1 cellular context compared by ENCODE assay signal in the genomic region with DNA sequence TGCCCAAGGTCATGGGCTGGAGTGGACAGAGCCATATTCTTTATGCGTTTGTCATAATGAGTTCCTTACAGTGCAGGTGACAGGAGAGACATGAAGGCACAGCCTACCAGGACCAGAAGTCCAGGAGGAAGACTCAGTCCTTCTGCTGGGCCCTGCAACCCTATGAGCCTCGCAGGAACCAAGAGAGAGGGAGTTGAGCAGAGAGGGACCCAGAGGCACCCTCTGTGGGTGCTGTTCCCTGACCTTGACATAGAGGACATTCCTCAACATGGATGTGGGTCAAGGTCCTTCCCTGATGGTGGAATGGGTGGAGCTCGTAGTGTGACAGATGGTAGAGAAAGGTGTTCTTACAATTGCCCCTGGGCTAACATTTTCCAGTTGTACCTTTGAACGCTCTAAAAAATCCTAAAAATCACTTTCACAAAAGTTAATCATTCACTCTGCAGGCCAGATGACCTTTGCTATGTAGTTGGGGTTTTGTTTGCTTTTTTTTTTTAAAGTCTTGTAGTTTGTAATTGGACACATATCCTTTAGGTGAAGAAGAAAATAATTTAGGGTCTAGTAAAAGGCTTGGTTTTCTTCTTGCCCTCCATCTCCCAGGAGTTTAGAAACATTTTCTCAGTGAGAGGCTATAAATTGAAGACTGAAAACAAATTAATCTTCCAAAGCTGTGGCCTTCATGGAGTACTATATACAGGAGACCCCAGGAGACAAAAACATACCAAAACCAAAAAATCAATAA.
TF ChIP-seq lines count a peak whose summit lies in the region.

No MANE protein-coding gene starts in this region.

TF ChIP-seq in HepG2, 621 proteins besides CTCF, POLR2A, EP300 and RAD21 (continued from another document and continues in another):
- TF ChIP-seq, protein P1, sequence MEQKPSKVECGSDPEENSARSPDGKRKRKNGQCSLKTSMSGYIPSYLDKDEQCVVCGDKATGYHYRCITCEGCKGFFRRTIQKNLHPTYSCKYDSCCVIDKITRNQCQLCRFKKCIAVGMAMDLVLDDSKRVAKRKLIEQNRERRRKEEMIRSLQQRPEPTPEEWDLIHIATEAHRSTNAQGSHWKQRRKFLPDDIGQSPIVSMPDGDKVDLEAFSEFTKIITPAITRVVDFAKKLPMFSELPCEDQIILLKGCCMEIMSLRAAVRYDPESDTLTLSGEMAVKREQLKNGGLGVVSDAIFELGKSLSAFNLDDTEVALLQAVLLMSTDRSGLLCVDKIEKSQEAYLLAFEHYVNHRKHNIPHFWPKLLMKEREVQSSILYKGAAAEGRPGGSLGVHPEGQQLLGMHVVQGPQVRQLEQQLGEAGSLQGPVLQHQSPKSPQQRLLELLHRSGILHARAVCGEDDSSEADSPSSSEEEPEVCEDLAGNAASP (CRISPR knock-in tag; IDR thresholded peaks at IDR 0.05; ENCODE audit: borderline replicate concordance) = peak; percentile 87; the same call in 1 of the 2 replicates
- peak; percentile 60; the same call in 1 of the 2 replicates for TF ChIP-seq DMAP1 (CRISPR knock-in tag; IDR thresholded peaks at IDR 0.05)
- no peak for TF ChIP-seq DNMT1 (CRISPR knock-in tag; IDR thresholded peaks at IDR 0.05)
- TF ChIP-seq PRMT3 (CRISPR knock-in tag; IDR thresholded peaks at IDR 0.05; ENCODE audit: borderline replicate concordance, low read depth) = no peak
- TF ChIP-seq MBD4 (IDR thresholded peaks at IDR 0.05; ENCODE audit: borderline replicate concordance, low read length) = no peak
- no peak for TF ChIP-seq ZFP36L1 (CRISPR knock-in tag; IDR thresholded peaks at IDR 0.05)
- TF ChIP-seq, protein P2, sequence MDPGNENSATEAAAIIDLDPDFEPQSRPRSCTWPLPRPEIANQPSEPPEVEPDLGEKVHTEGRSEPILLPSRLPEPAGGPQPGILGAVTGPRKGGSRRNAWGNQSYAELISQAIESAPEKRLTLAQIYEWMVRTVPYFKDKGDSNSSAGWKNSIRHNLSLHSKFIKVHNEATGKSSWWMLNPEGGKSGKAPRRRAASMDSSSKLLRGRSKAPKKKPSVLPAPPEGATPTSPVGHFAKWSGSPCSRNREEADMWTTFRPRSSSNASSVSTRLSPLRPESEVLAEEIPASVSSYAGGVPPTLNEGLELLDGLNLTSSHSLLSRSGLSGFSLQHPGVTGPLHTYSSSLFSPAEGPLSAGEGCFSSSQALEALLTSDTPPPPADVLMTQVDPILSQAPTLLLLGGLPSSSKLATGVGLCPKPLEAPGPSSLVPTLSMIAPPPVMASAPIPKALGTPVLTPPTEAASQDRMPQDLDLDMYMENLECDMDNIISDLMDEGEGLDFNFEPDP (CRISPR knock-in tag; conservative IDR thresholded peaks at IDR 0.05) = no peak
- peak; percentile 43; the same call in 1 of the 2 replicates for TF ChIP-seq PHF8 (CRISPR knock-in tag; IDR thresholded peaks at IDR 0.05)
- no peak for TF ChIP-seq MATR3 (CRISPR knock-in tag; IDR thresholded peaks at IDR 0.05)
- no peak for TF ChIP-seq ZNF296 (CRISPR knock-in tag; conservative IDR thresholded peaks at IDR 0.05)
- TF ChIP-seq ZNF124 (CRISPR knock-in tag; IDR thresholded peaks at IDR 0.05) = no peak; the same call in 1 of the 2 replicates
- no peak for TF ChIP-seq ZBTB25 (CRISPR knock-in tag; IDR thresholded peaks at IDR 0.05)
- TF ChIP-seq ZNF335 (CRISPR knock-in tag; IDR thresholded peaks at IDR 0.05) = 0 out of 2 replicates have a peak, but pooled peaks have one; percentile 29
- peak; percentile 26; the same call in 1 of the 2 replicates for TF ChIP-seq PBX2 (CRISPR knock-in tag; IDR thresholded peaks at IDR 0.05)
- no peak for TF ChIP-seq ZNF816 (CRISPR knock-in tag; IDR thresholded peaks at IDR 0.05; ENCODE audit: borderline replicate concordance)
- TF ChIP-seq ZNF781 (CRISPR knock-in tag; IDR thresholded peaks at IDR 0.05; ENCODE audit: borderline replicate concordance, not compliant biosample characterization) = no peak
- TF ChIP-seq, protein P3, sequence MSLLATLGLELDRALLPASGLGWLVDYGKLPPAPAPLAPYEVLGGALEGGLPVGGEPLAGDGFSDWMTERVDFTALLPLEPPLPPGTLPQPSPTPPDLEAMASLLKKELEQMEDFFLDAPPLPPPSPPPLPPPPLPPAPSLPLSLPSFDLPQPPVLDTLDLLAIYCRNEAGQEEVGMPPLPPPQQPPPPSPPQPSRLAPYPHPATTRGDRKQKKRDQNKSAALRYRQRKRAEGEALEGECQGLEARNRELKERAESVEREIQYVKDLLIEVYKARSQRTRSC (CRISPR knock-in tag; IDR thresholded peaks at IDR 0.05; ENCODE audit: low read depth) = no peak
- no peak for TF ChIP-seq ZNF773 (CRISPR knock-in tag; IDR thresholded peaks at IDR 0.05; ENCODE audit: borderline replicate concordance)
- TF ChIP-seq CENPX (CRISPR knock-in tag; IDR thresholded peaks at IDR 0.05) = no peak
- no peak for TF ChIP-seq GMEB2 (CRISPR knock-in tag; IDR thresholded peaks at IDR 0.05; ENCODE audit: low read depth)
- 0 out of 2 replicates have a peak, but pooled peaks have one; percentile 46 for TF ChIP-seq ZHX2 (IDR thresholded peaks at IDR 0.05; ENCODE audit: low read depth)
- no peak for TF ChIP-seq ZHX2 (CRISPR knock-in tag; IDR thresholded peaks at IDR 0.05; ENCODE audit: borderline replicate concordance)
- TF ChIP-seq, protein P4, sequence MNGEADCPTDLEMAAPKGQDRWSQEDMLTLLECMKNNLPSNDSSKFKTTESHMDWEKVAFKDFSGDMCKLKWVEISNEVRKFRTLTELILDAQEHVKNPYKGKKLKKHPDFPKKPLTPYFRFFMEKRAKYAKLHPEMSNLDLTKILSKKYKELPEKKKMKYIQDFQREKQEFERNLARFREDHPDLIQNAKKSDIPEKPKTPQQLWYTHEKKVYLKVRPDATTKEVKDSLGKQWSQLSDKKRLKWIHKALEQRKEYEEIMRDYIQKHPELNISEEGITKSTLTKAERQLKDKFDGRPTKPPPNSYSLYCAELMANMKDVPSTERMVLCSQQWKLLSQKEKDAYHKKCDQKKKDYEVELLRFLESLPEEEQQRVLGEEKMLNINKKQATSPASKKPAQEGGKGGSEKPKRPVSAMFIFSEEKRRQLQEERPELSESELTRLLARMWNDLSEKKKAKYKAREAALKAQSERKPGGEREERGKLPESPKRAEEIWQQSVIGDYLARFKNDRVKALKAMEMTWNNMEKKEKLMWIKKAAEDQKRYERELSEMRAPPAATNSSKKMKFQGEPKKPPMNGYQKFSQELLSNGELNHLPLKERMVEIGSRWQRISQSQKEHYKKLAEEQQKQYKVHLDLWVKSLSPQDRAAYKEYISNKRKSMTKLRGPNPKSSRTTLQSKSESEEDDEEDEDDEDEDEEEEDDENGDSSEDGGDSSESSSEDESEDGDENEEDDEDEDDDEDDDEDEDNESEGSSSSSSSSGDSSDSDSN (CRISPR knock-in tag; IDR thresholded peaks at IDR 0.05) = no peak
- TF ChIP-seq ZSCAN30 (CRISPR knock-in tag; IDR thresholded peaks at IDR 0.05) = no peak
- peak; percentile 15; the same call in 1 of the 2 replicates for TF ChIP-seq ARID3A (IDR thresholded peaks at IDR 0.05; ENCODE audit: low read depth, low read length)
- TF ChIP-seq ZNF776 (CRISPR knock-in tag; IDR thresholded peaks at IDR 0.05) = no peak
- TF ChIP-seq SNAPC2 (CRISPR knock-in tag; IDR thresholded peaks at IDR 0.05) = no peak
- no peak for TF ChIP-seq PHF5A (CRISPR knock-in tag; IDR thresholded peaks at IDR 0.05; ENCODE audit: low read depth, unreplicated experiment)
- TF ChIP-seq ZIK1 (CRISPR knock-in tag; IDR thresholded peaks at IDR 0.05; ENCODE audit: borderline replicate concordance, low read depth) = no peak
- no peak; the same call in 1 of the 2 replicates for TF ChIP-seq ZNF331 (CRISPR knock-in tag; IDR thresholded peaks at IDR 0.05)
